Comparison of ENCODE assay signal across 3 cellular contexts in the genomic region with DNA sequence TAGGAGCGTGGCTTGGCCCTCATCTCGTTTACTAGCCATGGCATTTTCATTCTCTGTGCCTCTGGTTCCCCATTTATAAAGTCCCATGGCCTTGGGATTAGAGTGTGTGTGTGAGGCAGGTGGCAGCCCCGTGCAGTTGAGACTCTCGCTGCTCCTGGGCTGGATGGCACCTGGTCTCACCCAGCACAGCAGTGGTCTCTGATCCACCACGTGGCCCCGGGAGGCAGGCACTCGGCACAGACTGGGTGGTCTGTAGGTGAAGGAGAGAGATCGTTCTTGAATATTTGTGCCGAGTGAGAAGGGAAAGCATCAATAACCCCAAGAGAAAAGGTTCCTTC.
TF ChIP-seq lines count a peak whose summit lies in the region.

No MANE protein-coding gene starts in this region.

TF ChIP-seq in IMR-90, 13 proteins besides CTCF, POLR2A, EP300 and RAD21:
- TF ChIP-seq NFE2L2 (IDR thresholded peaks at IDR 0.05; ENCODE audit: low read depth, low read length) (no peak), MXI1 (IDR thresholded peaks at IDR 0.05; ENCODE audit: borderline replicate concordance, low read depth, low read length) (no peak), MAZ (IDR thresholded peaks at IDR 0.05; ENCODE audit: borderline replicate concordance, low read depth, low read length) (no peak), RFX5 (IDR thresholded peaks at IDR 0.05; ENCODE audit: low read depth, low read length) (no peak), CEBPB (IDR thresholded peaks at IDR 0.05; ENCODE audit: low read depth, low read length) (no peak), MAFK (IDR thresholded peaks at IDR 0.05; ENCODE audit: low read depth, low read length) (no peak), BHLHE40 (IDR thresholded peaks at IDR 0.05; ENCODE audit: low read depth, low read length) (no peak), FOS (IDR thresholded peaks at IDR 0.05; ENCODE audit: low read depth, low read length) (no peak), RCOR1 (IDR thresholded peaks at IDR 0.05; ENCODE audit: insufficient replicate concordance, low read length) (no peak), CHD1 (IDR thresholded peaks at IDR 0.05; ENCODE audit: low read depth, low read length) (no peak), SMC3 (IDR thresholded peaks at IDR 0.05; ENCODE audit: low read depth, low read length) (no peak)
- TF ChIP-seq, protein P1, sequence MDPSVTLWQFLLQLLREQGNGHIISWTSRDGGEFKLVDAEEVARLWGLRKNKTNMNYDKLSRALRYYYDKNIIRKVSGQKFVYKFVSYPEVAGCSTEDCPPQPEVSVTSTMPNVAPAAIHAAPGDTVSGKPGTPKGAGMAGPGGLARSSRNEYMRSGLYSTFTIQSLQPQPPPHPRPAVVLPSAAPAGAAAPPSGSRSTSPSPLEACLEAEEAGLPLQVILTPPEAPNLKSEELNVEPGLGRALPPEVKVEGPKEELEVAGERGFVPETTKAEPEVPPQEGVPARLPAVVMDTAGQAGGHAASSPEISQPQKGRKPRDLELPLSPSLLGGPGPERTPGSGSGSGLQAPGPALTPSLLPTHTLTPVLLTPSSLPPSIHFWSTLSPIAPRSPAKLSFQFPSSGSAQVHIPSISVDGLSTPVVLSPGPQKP (IDR thresholded peaks at IDR 0.05; ENCODE audit: borderline replicate concordance, low read depth, low read length) = no peak
- TF ChIP-seq, protein P2, sequence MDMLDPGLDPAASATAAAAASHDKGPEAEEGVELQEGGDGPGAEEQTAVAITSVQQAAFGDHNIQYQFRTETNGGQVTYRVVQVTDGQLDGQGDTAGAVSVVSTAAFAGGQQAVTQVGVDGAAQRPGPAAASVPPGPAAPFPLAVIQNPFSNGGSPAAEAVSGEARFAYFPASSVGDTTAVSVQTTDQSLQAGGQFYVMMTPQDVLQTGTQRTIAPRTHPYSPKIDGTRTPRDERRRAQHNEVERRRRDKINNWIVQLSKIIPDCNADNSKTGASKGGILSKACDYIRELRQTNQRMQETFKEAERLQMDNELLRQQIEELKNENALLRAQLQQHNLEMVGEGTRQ (IDR thresholded peaks at IDR 0.05; ENCODE audit: low read depth, low read length) = no peak

TF ChIP-seq in K562, 482 proteins besides CTCF, POLR2A, EP300 and RAD21:
- TF ChIP-seq, protein P3, sequence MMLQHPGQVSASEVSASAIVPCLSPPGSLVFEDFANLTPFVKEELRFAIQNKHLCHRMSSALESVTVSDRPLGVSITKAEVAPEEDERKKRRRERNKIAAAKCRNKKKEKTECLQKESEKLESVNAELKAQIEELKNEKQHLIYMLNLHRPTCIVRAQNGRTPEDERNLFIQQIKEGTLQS (IDR thresholded peaks at IDR 0.05) = no peak
- TF ChIP-seq, protein P3 (CRISPR knock-in tag; conservative IDR thresholded peaks at IDR 0.05) = no peak
- TF ChIP-seq, protein P4, sequence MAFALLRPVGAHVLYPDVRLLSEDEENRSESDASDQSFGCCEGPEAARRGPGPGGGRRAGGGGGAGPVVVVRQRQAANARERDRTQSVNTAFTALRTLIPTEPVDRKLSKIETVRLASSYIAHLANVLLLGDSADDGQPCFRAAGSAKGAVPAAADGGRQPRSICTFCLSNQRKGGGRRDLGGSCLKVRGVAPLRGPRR (CRISPR knock-in tag; IDR thresholded peaks at IDR 0.05) = no peak
- TF ChIP-seq SRSF7 (optimal IDR thresholded peaks at IDR 0.05; ENCODE audit: low read depth, low read length) (no peak), NFXL1 (CRISPR knock-in tag; IDR thresholded peaks at IDR 0.05) (no peak)
- TF ChIP-seq, protein P5, sequence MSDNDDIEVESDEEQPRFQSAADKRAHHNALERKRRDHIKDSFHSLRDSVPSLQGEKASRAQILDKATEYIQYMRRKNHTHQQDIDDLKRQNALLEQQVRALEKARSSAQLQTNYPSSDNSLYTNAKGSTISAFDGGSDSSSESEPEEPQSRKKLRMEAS (CRISPR knock-in tag; IDR thresholded peaks at IDR 0.05) = peak; percentile 32; the same call in 1 of the 2 replicates
- TF ChIP-seq, protein P6, sequence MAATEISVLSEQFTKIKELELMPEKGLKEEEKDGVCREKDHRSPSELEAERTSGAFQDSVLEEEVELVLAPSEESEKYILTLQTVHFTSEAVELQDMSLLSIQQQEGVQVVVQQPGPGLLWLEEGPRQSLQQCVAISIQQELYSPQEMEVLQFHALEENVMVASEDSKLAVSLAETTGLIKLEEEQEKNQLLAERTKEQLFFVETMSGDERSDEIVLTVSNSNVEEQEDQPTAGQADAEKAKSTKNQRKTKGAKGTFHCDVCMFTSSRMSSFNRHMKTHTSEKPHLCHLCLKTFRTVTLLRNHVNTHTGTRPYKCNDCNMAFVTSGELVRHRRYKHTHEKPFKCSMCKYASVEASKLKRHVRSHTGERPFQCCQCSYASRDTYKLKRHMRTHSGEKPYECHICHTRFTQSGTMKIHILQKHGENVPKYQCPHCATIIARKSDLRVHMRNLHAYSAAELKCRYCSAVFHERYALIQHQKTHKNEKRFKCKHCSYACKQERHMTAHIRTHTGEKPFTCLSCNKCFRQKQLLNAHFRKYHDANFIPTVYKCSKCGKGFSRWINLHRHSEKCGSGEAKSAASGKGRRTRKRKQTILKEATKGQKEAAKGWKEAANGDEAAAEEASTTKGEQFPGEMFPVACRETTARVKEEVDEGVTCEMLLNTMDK (IDR thresholded peaks at IDR 0.05; ENCODE audit: borderline replicate concordance, insufficient read depth, low read depth, low read length, poor library complexity, severe bottlenecking) = no peak

TF ChIP-seq in liver, 16 proteins besides CTCF, POLR2A, EP300 and RAD21:
- TF ChIP-seq TAF1 (conservative IDR thresholded peaks at IDR 0.05) = no peak
- TF ChIP-seq, protein P7, sequence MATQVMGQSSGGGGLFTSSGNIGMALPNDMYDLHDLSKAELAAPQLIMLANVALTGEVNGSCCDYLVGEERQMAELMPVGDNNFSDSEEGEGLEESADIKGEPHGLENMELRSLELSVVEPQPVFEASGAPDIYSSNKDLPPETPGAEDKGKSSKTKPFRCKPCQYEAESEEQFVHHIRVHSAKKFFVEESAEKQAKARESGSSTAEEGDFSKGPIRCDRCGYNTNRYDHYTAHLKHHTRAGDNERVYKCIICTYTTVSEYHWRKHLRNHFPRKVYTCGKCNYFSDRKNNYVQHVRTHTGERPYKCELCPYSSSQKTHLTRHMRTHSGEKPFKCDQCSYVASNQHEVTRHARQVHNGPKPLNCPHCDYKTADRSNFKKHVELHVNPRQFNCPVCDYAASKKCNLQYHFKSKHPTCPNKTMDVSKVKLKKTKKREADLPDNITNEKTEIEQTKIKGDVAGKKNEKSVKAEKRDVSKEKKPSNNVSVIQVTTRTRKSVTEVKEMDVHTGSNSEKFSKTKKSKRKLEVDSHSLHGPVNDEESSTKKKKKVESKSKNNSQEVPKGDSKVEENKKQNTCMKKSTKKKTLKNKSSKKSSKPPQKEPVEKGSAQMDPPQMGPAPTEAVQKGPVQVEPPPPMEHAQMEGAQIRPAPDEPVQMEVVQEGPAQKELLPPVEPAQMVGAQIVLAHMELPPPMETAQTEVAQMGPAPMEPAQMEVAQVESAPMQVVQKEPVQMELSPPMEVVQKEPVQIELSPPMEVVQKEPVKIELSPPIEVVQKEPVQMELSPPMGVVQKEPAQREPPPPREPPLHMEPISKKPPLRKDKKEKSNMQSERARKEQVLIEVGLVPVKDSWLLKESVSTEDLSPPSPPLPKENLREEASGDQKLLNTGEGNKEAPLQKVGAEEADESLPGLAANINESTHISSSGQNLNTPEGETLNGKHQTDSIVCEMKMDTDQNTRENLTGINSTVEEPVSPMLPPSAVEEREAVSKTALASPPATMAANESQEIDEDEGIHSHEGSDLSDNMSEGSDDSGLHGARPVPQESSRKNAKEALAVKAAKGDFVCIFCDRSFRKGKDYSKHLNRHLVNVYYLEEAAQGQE (IDR thresholded peaks at IDR 0.05) = no peak
- no peak for TF ChIP-seq RXRA (IDR thresholded peaks at IDR 0.05)
- no peak for TF ChIP-seq JUND (IDR thresholded peaks at IDR 0.05)
- TF ChIP-seq, protein P3 (IDR thresholded peaks at IDR 0.05) = no peak
- TF ChIP-seq HNF4A (conservative IDR thresholded peaks at IDR 0.05) = no peak
- TF ChIP-seq FOXA1 (IDR thresholded peaks at IDR 0.05) = no peak
- TF ChIP-seq NR2F2 (IDR thresholded peaks at IDR 0.05) = no peak
- no peak for TF ChIP-seq HNF4G (IDR thresholded peaks at IDR 0.05)
- no peak for TF ChIP-seq SP1 (IDR thresholded peaks at IDR 0.05)
TF ChIP-seq in liver: peak in this region for 0.
